1 cellular context compared by ENCODE assay signal in the genomic region with DNA sequence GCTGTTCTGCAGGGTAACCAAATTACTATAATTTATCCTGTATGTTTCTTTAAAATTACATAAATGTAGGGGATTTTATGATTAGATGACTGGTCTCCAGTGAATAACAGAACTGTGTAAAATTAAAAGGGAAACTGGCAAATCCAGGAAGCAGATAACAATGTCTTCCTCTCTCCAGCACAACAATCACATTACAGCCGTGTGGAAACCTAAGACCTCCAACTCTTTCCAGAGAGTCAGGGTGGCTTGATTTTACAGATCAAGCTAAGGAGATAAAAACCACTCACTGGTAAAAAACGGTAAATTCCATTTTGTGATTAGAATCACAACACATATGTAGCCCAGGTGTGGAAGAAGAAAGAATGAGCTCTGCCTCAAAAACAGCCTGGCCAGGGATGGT.
TF ChIP-seq lines count a peak whose summit lies in the region.

No MANE protein-coding gene starts in this region.

TF ChIP-seq in H1, 55 proteins besides CTCF, POLR2A, EP300 and RAD21:
- TF ChIP-seq HDAC2 (IDR thresholded peaks at IDR 0.05; ENCODE audit: borderline replicate concordance in 1 of 2, low read depth in 2 of 2, low read length in 2 of 2) (no peak), POU5F1 (IDR thresholded peaks at IDR 0.05; ENCODE audit: low read depth, low read length) (no peak), HDAC6 (IDR thresholded peaks at IDR 0.05; ENCODE audit: low read depth, low read length) (no peak), SUZ12 (IDR thresholded peaks at IDR 0.05; ENCODE audit: low read length) (no peak), SIRT6 (IDR thresholded peaks at IDR 0.05; ENCODE audit: low read length) (no peak), KDM1A (IDR thresholded peaks at IDR 0.05; ENCODE audit: borderline replicate concordance, low read length) (no peak), CBX5 (IDR thresholded peaks at IDR 0.05; ENCODE audit: low read depth, low read length) (no peak), GTF2F1 (IDR thresholded peaks at IDR 0.05; ENCODE audit: borderline replicate concordance, low read depth, low read length) (no peak), TBP (IDR thresholded peaks at IDR 0.05; ENCODE audit: low read depth, low read length) (no peak), NRF1 (IDR thresholded peaks at IDR 0.05; ENCODE audit: low read depth, low read length) (no peak)
- TF ChIP-seq, protein P1, sequence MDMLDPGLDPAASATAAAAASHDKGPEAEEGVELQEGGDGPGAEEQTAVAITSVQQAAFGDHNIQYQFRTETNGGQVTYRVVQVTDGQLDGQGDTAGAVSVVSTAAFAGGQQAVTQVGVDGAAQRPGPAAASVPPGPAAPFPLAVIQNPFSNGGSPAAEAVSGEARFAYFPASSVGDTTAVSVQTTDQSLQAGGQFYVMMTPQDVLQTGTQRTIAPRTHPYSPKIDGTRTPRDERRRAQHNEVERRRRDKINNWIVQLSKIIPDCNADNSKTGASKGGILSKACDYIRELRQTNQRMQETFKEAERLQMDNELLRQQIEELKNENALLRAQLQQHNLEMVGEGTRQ (IDR thresholded peaks at IDR 0.05; ENCODE audit: low read length): no peak
- TF ChIP-seq, protein P2, sequence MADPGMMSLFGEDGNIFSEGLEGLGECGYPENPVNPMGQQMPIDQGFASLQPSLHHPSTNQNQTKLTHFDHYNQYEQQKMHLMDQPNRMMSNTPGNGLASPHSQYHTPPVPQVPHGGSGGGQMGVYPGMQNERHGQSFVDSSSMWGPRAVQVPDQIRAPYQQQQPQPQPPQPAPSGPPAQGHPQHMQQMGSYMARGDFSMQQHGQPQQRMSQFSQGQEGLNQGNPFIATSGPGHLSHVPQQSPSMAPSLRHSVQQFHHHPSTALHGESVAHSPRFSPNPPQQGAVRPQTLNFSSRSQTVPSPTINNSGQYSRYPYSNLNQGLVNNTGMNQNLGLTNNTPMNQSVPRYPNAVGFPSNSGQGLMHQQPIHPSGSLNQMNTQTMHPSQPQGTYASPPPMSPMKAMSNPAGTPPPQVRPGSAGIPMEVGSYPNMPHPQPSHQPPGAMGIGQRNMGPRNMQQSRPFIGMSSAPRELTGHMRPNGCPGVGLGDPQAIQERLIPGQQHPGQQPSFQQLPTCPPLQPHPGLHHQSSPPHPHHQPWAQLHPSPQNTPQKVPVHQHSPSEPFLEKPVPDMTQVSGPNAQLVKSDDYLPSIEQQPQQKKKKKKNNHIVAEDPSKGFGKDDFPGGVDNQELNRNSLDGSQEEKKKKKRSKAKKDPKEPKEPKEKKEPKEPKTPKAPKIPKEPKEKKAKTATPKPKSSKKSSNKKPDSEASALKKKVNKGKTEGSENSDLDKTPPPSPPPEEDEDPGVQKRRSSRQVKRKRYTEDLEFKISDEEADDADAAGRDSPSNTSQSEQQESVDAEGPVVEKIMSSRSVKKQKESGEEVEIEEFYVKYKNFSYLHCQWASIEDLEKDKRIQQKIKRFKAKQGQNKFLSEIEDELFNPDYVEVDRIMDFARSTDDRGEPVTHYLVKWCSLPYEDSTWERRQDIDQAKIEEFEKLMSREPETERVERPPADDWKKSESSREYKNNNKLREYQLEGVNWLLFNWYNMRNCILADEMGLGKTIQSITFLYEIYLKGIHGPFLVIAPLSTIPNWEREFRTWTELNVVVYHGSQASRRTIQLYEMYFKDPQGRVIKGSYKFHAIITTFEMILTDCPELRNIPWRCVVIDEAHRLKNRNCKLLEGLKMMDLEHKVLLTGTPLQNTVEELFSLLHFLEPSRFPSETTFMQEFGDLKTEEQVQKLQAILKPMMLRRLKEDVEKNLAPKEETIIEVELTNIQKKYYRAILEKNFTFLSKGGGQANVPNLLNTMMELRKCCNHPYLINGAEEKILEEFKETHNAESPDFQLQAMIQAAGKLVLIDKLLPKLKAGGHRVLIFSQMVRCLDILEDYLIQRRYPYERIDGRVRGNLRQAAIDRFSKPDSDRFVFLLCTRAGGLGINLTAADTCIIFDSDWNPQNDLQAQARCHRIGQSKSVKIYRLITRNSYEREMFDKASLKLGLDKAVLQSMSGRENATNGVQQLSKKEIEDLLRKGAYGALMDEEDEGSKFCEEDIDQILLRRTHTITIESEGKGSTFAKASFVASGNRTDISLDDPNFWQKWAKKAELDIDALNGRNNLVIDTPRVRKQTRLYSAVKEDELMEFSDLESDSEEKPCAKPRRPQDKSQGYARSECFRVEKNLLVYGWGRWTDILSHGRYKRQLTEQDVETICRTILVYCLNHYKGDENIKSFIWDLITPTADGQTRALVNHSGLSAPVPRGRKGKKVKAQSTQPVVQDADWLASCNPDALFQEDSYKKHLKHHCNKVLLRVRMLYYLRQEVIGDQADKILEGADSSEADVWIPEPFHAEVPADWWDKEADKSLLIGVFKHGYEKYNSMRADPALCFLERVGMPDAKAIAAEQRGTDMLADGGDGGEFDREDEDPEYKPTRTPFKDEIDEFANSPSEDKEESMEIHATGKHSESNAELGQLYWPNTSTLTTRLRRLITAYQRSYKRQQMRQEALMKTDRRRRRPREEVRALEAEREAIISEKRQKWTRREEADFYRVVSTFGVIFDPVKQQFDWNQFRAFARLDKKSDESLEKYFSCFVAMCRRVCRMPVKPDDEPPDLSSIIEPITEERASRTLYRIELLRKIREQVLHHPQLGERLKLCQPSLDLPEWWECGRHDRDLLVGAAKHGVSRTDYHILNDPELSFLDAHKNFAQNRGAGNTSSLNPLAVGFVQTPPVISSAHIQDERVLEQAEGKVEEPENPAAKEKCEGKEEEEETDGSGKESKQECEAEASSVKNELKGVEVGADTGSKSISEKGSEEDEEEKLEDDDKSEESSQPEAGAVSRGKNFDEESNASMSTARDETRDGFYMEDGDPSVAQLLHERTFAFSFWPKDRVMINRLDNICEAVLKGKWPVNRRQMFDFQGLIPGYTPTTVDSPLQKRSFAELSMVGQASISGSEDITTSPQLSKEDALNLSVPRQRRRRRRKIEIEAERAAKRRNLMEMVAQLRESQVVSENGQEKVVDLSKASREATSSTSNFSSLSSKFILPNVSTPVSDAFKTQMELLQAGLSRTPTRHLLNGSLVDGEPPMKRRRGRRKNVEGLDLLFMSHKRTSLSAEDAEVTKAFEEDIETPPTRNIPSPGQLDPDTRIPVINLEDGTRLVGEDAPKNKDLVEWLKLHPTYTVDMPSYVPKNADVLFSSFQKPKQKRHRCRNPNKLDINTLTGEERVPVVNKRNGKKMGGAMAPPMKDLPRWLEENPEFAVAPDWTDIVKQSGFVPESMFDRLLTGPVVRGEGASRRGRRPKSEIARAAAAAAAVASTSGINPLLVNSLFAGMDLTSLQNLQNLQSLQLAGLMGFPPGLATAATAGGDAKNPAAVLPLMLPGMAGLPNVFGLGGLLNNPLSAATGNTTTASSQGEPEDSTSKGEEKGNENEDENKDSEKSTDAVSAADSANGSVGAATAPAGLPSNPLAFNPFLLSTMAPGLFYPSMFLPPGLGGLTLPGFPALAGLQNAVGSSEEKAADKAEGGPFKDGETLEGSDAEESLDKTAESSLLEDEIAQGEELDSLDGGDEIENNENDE (IDR thresholded peaks at IDR 0.05; ENCODE audit: insufficient replicate concordance, low read length): no peak
